In the genomic region with DNA sequence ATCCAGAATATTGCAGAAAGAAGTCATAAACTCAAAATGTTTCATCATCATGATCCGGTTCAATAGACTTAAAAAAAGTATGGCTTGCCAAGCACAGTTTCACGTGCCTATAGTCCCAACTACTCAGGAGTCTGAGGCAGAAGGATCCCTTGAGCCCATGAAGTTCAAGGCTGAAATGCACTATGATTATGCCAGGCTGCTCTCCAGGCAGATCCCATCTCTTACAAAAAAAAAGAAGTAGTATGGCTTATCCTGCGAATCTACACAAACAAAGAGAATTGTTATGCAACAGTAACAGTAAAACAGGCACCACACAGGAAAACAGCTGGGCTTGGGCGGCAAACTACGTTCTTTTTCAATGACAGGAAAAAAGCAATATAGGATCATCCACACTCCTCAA, we compare ENCODE assay signal across 15 cellular contexts.
A peak's percentile ranks its signal among the peaks of the same experiment; 100 is the strongest.
DNase-seq lines count a peak whose midpoint lies in the region; ATAC-seq and TF ChIP-seq lines count a peak whose summit lies in the region.
"Had no signal": no experiment of that assay in that cellular context is flagged by ENCODE, and none has a peak within 500 bp of the region (broad histone marks: within the 10 kb centered on the region; RNA-seq: fewer than 3 reads in every experiment).

No MANE protein-coding gene starts in this region.

- ATAC-seq in esophagus mucosa (peak; percentile 29), HG03457 (IDR thresholded peaks at IDR 0.05; ENCODE audit: unreplicated experiment) (no peak), GM18519 (IDR thresholded peaks at IDR 0.05; ENCODE audit: low FRiP score, unreplicated experiment) (no peak)
- ATAC-seq: activated T-cell treated with anti-CD3 and anti-CD28 coated beads, Interleukin-2, amount 50 U/mL, for 72 hours had no signal

- no peaks in the 10 kb centered on the region for H3K27me3 Mint-ChIP-seq in nephron (ENCODE audit: low read depth)
- peaks cover 2% of the 10 kb centered on the region for H3K27me3 Mint-ChIP-seq in glutamatergic neuron (ENCODE audit: unreplicated experiment)
- H3K27me3 Mint-ChIP-seq: memory B cell had no signal

- DNase-seq in GM03348 (ENCODE audit: low spot score) (peak; percentile 36), NOMO-1 treated with dmso at 0.1 percent for 144 hours (lab: John Stamatoyannopoulos, UW; ENCODE audit: unreplicated experiment) (peak; percentile 54), glutamatergic neuron (no peak)
- DNase-seq in stimulated activated CD4-positive, alpha-beta T cell treated with anti-CD3 and anti-CD28 coated beads, Interleukin-1b, Interleukin-23, amount 100 ng/mL, for 48 hours, result no peak
- DNase-seq: activated CD4-positive, alpha-beta T cell treated with anti-CD3 and anti-CD28 coated beads for 4 hours; activated T-cell treated with anti-CD3 and anti-CD28 coated beads, Interleukin-2, amount 50 U/mL, for 72 hours; HFFc6; hypothalamus; stomach; T-helper 1 cell had no signal

- H3K4me1 Mint-ChIP-seq in nephron, result peaks cover 4% of the 10 kb centered on the region
- no peaks in the 10 kb centered on the region for H3K4me1 Mint-ChIP-seq in glutamatergic neuron (ENCODE audit: low read depth, unreplicated experiment)

- H3K27ac Mint-ChIP-seq in nephron (peak overlapping the region in 2 of 3 experiments; percentile 0 to 41), glutamatergic neuron (ENCODE audit: unreplicated experiment) (no peak overlapping the region)
- H3K27ac Mint-ChIP-seq: activated T-cell treated with anti-CD3 and anti-CD28 coated beads, Interleukin-2, amount 50 U/mL, for 72 hours; HFFc6; memory B cell had no signal

- TF ChIP-seq CTCF in nephron (IDR thresholded peaks at IDR 0.05; ENCODE audit: unreplicated experiment in 3 of 3) (no peak), glutamatergic neuron (IDR thresholded peaks at IDR 0.05; ENCODE audit: partially characterized antibody, unreplicated experiment) (no peak)

- H3K36me3 Mint-ChIP-seq in nephron (ENCODE audit: low read depth) (peaks cover 61% of the 10 kb centered on the region), glutamatergic neuron (ENCODE audit: unreplicated experiment) (no peaks in the 10 kb centered on the region)

- H3K9me3 Mint-ChIP-seq in nephron (no peaks in the 10 kb centered on the region), glutamatergic neuron (ENCODE audit: unreplicated experiment) (peaks cover 2% of the 10 kb centered on the region)
- H3K9me3 Mint-ChIP-seq: activated T-cell treated with anti-CD3 and anti-CD28 coated beads, Interleukin-2, amount 50 U/mL, for 72 hours; memory B cell had no signal

- H3K4me3 Mint-ChIP-seq in nephron (no peak overlapping the region), glutamatergic neuron (ENCODE audit: unreplicated experiment) (no peak overlapping the region)
- H3K4me3 Mint-ChIP-seq: activated T-cell treated with anti-CD3 and anti-CD28 coated beads, Interleukin-2, amount 50 U/mL, for 72 hours; HFFc6; memory B cell had no signal

Comparison
In these comparisons a context has a peak if more than half of its experiments do, and no peak if none do; other contexts are left out.
1. DNase-seq: peak in GM03348 (single experiment) and NOMO-1 treated with dmso at 0.1 percent for 144 hours (single experiment); none in stimulated activated CD4-positive, alpha-beta T cell treated with anti-CD3 and anti-CD28 coated beads, Interleukin-1b, Interleukin-23, amount 100 ng/mL, for 48 hours (single experiment) and glutamatergic neuron (single experiment).